Comparison of ENCODE assay signal across 28 cellular contexts in genomic region chr20:60525397-60525796, GRCh38.
"Had no signal": no experiment of that assay in that cellular context is flagged by ENCODE, and none has a peak within 500 bp of the region (broad histone marks: within the 10 kb centered on the region; RNA-seq: fewer than 3 reads in every experiment).

No MANE protein-coding gene starts in this region.

- H3K9me3 ChIP-seq: colonic mucosa, esophagus muscularis mucosa, esophagus squamous epithelium, gastrocnemius medialis, gastroesophageal sphincter, heart left ventricle, heart right ventricle had no signal

- H3K27ac ChIP-seq: colonic mucosa, coronary artery, dorsolateral prefrontal cortex, epithelial cell of prostate, esophagus muscularis mucosa, esophagus squamous epithelium, foreskin keratinocyte, gastrocnemius medialis, gastroesophageal sphincter, heart left ventricle, heart right ventricle had no signal

- H3K27me3 ChIP-seq: colonic mucosa, esophagus muscularis mucosa, esophagus squamous epithelium, foreskin keratinocyte, gastrocnemius medialis, gastroesophageal sphincter, heart left ventricle had no signal

- ATAC-seq: effector memory CD8-positive, alpha-beta T cell; esophagus mucosa; foreskin keratinocyte; gastrocnemius medialis; gastroesophageal sphincter; heart left ventricle; heart right ventricle had no signal

- FAIRE-seq: colon, endometrium, endothelial cell of umbilical vein, frontal cortex had no signal

- H3K36me3 ChIP-seq: colonic mucosa, esophagus muscularis mucosa, esophagus squamous epithelium, gastrocnemius medialis, gastroesophageal sphincter, heart left ventricle, heart right ventricle had no signal

- H3K4me1 ChIP-seq: colonic mucosa, esophagus muscularis mucosa, esophagus squamous epithelium, foreskin keratinocyte, gastrocnemius medialis, gastroesophageal sphincter, heart left ventricle, heart right ventricle had no signal

- H3K4me3 ChIP-seq: colonic mucosa, coronary artery, dorsolateral prefrontal cortex, esophagus muscularis mucosa, esophagus squamous epithelium, gastrocnemius medialis, gastroesophageal sphincter, heart left ventricle, heart right ventricle had no signal

- DNase-seq: colonic mucosa; cortex of kidney; dermis blood vessel endothelial cell; dorsolateral prefrontal cortex; effector CD4-positive, alpha-beta T cell; effector CD8-positive, alpha-beta T cell; effector memory CD4-positive, alpha-beta T cell; effector memory CD8-positive, alpha-beta T cell; endodermal cell; erythroblast; esophagus squamous epithelium; foreskin fibroblast; foreskin keratinocyte; foreskin melanocyte; gastrocnemius medialis; glutamatergic neuron; head of caudate nucleus; heart left ventricle; heart right ventricle had no signal
